In genomic region chr4:41212221-41213203, GRCh38 we compare ENCODE assay signal across 8 cellular contexts. TPM values are rescaled to one million over a fixed set of nuclear protein-coding genes. Genes with fewer than 3 reads are reported as not detected.
DNase-seq lines count a peak whose midpoint lies in the region; TF ChIP-seq lines count a peak whose summit lies in the region.

No MANE protein-coding gene starts in this region.

- H4K20me1 ChIP-seq in MM.1S (ENCODE audit: insufficient read depth, low read length): no peaks in the 10 kb centered on the region

- intact Hi-C loops in cardiac septum (cut with DNase I): loop anchor here (2.0 to 5.0 kb wide), 2 partner anchors 70 to 162 kb away; no protein-coding TSS in a partner anchor
- intact Hi-C loops in left ventricle myocardium inferior (cut with micrococcal nuclease): loop anchor here (2.0 to 10.0 kb wide), 2 partner anchors 236 to 288 kb away; no protein-coding TSS in a partner anchor

- H3K27ac Mint-ChIP-seq in activated CD4-positive, alpha-beta memory T cell treated with anti-CD3 and anti-CD28 coated beads, Interleukin-2, amount 10 ng/mL, durations not matched to agents 7 days and 5 days: no peak overlapping the region
- no peak overlapping the region for H3K27ac Mint-ChIP-seq in progenitor cell of endocrine pancreas

- H3K4me3 ChIP-seq in cardiac muscle cell: peak overlapping the region; percentile 79
- no peak overlapping the region for H3K4me3 ChIP-seq in MM.1S (ENCODE audit: low read length)
- peak overlapping the region; percentile 99 for H3K4me3 ChIP-seq in left ventricle myocardium inferior

- H3K4me2 ChIP-seq in MM.1S (ENCODE audit: low read depth, low read length): no peak overlapping the region

- TF ChIP-seq CTCF in cardiac muscle cell (IDR thresholded peaks at IDR 0.05; ENCODE audit: low read depth, low read length) (peak; percentile 73), MM.1S (IDR thresholded peaks at IDR 0.05; ENCODE audit: low read length) (peak; percentile 30), left ventricle myocardium inferior (IDR thresholded peaks at IDR 0.05; ENCODE audit: borderline replicate concordance) (peak; percentile 78), progenitor cell of endocrine pancreas (IDR thresholded peaks at IDR 0.05; ENCODE audit: unreplicated experiment) (peak; percentile 53)

- POLR2A ChIA-PET in activated CD4-positive, alpha-beta memory T cell treated with anti-CD3 and anti-CD28 coated beads, Interleukin-2, amount 10 ng/mL, durations not matched to agents 7 days and 5 days (lab: Charles Lee): no interaction called here

- H3K36me3 Mint-ChIP-seq in activated CD4-positive, alpha-beta memory T cell treated with anti-CD3 and anti-CD28 coated beads, Interleukin-2, amount 10 ng/mL, durations not matched to agents 7 days and 5 days (ENCODE audit: low read depth): peaks cover 4% of the 10 kb centered on the region
- no peaks in the 10 kb centered on the region for H3K36me3 Mint-ChIP-seq in progenitor cell of endocrine pancreas (ENCODE audit: insufficient read depth)

- no peaks in the 10 kb centered on the region for H3K9me2 ChIP-seq in MM.1S (replicated peaks; ENCODE audit: insufficient read depth, low read length)

- H3K4me1 ChIP-seq in cardiac muscle cell (ENCODE audit: low read depth): peaks cover 4% of the 10 kb centered on the region
- H3K4me1 ChIP-seq in MM.1S (ENCODE audit: low read length): 0 out of 2 replicates have a peak, but pooled peaks cover 5% of the 10 kb centered on the region
- peaks cover 85% of the 10 kb centered on the region for H3K4me1 ChIP-seq in left ventricle myocardium inferior

- DNase-seq in cardiac muscle cell (ENCODE audit: low read depth in 1 of 2, low spot score in 1 of 2) (peak; percentile 23 to 85), cardiac septum (ENCODE audit: low spot score) (no peak), MM.1S (no peak), left ventricle myocardium inferior (no peak), progenitor cell of endocrine pancreas (ENCODE audit: low spot score, unreplicated experiment) (no peak), GM19238 (ENCODE audit: insufficient read length, low spot score) (no peak)
- DNase-seq in activated CD4-positive, alpha-beta memory T cell treated with anti-CD3 and anti-CD28 coated beads, Interleukin-2, amount 10 ng/mL, durations not matched to agents 7 days and 5 days: no peak
- no peak for DNase-seq in central memory CD4-positive, alpha-beta T cell

- H3K27ac ChIP-seq in cardiac muscle cell: no peak overlapping the region
- no peak overlapping the region for H3K27ac ChIP-seq in MM.1S (ENCODE audit: low read length)
- peak overlapping the region; percentile 97 for H3K27ac ChIP-seq in left ventricle myocardium inferior (replicated peaks)

- CTCF ChIA-PET in activated CD4-positive, alpha-beta memory T cell treated with anti-CD3 and anti-CD28 coated beads, Interleukin-2, amount 10 ng/mL, durations not matched to agents 7 days and 5 days (lab: Charles Lee): interaction anchor here (0.6 to 1.3 kb wide), 2 partner anchors 64 to 236 kb away, joined by 4 to 7 read pairs; no protein-coding TSS in a partner anchor

- no peak overlapping the region for H3K9ac ChIP-seq in MM.1S (ENCODE audit: low read length)

- H3K27me3 Mint-ChIP-seq in activated CD4-positive, alpha-beta memory T cell treated with anti-CD3 and anti-CD28 coated beads, Interleukin-2, amount 10 ng/mL, durations not matched to agents 7 days and 5 days: peaks cover 44% of the 10 kb centered on the region
- peaks cover 3% of the 10 kb centered on the region for H3K27me3 Mint-ChIP-seq in progenitor cell of endocrine pancreas

- H3K36me3 ChIP-seq in cardiac muscle cell (no peaks in the 10 kb centered on the region), MM.1S (replicated peaks; ENCODE audit: insufficient read depth, low read length) (no peaks in the 10 kb centered on the region), left ventricle myocardium inferior (no peaks in the 10 kb centered on the region)

- H3K79me2 ChIP-seq in MM.1S (ENCODE audit: low read length): no peaks in the 10 kb centered on the region

- H3K9me3 ChIP-seq in cardiac muscle cell (ENCODE audit: low read depth) (no peaks in the 10 kb centered on the region), MM.1S (replicated peaks; ENCODE audit: insufficient read depth, low read length) (no peaks in the 10 kb centered on the region), left ventricle myocardium inferior (replicated peaks) (no peaks in the 10 kb centered on the region)

- H3K4me3 Mint-ChIP-seq in activated CD4-positive, alpha-beta memory T cell treated with anti-CD3 and anti-CD28 coated beads, Interleukin-2, amount 10 ng/mL, durations not matched to agents 7 days and 5 days: peak overlapping the region; percentile 4
- peak overlapping the region; percentile 85 for H3K4me3 Mint-ChIP-seq in progenitor cell of endocrine pancreas (ENCODE audit: low read depth)

- peaks cover 12% of the 10 kb centered on the region for H3K27me3 ChIP-seq in cardiac muscle cell
- 0 out of 2 replicates have a peak, but pooled peaks cover 5% of the 10 kb centered on the region for H3K27me3 ChIP-seq in MM.1S (replicated peaks; ENCODE audit: insufficient read depth, low read length)
- no peaks in the 10 kb centered on the region for H3K27me3 ChIP-seq in left ventricle myocardium inferior (ENCODE audit: low read depth)

- peaks cover 8% of the 10 kb centered on the region for H3F3A ChIP-seq in MM.1S (ENCODE audit: insufficient read depth, low read length)

- H3K9me3 Mint-ChIP-seq in activated CD4-positive, alpha-beta memory T cell treated with anti-CD3 and anti-CD28 coated beads, Interleukin-2, amount 10 ng/mL, durations not matched to agents 7 days and 5 days: no peaks in the 10 kb centered on the region
- peaks cover 3% of the 10 kb centered on the region for H3K9me3 Mint-ChIP-seq in progenitor cell of endocrine pancreas (ENCODE audit: low read depth)

- H2AFZ ChIP-seq in MM.1S (ENCODE audit: low read length): no peak overlapping the region

- peaks cover 32% of the 10 kb centered on the region for H3K4me1 Mint-ChIP-seq in activated CD4-positive, alpha-beta memory T cell treated with anti-CD3 and anti-CD28 coated beads, Interleukin-2, amount 10 ng/mL, durations not matched to agents 7 days and 5 days
- H3K4me1 Mint-ChIP-seq in progenitor cell of endocrine pancreas (ENCODE audit: low read depth): peaks cover 34% of the 10 kb centered on the region

RNA-seq across cellular contexts. Expression of gene APBB2, which starts 1.8 kb away (rescaled TPM):
- total RNA-seq in cardiac muscle cell (11.4 and 14.9 TPM in 2 replicates), cardiac septum (35.2 TPM), left ventricle myocardium inferior (23.5 TPM), progenitor cell of endocrine pancreas (61.4 and 61.7 TPM in 2 replicates)
- polyA plus RNA-seq in cardiac muscle cell: 4.6 and 9.9 TPM in 2 replicates
- 1 to 10 TPM in 1 of 2 experiments, under 1 TPM in 1; 0.75 to 1.3 TPM for total RNA-seq in activated CD4-positive, alpha-beta memory T cell treated with anti-CD3 and anti-CD28 coated beads, Interleukin-2, amount 10 ng/mL, durations not matched to agents 7 days and 5 days

RNA-seq across cellular contexts. Expression of gene UCHL1, which starts 44.2 kb away (rescaled TPM):
- 36.3 and 71.8 TPM in 2 replicates for total RNA-seq in cardiac muscle cell
- 33.3 and 60.3 TPM in 2 replicates for polyA plus RNA-seq in cardiac muscle cell
- total RNA-seq in cardiac septum: 76.8 TPM
- not detected for total RNA-seq in activated CD4-positive, alpha-beta memory T cell treated with anti-CD3 and anti-CD28 coated beads, Interleukin-2, amount 10 ng/mL, durations not matched to agents 7 days and 5 days
- total RNA-seq in left ventricle myocardium inferior: 35.2 TPM
- 270 and 317 TPM in 2 replicates for total RNA-seq in progenitor cell of endocrine pancreas

Comparison
In these comparisons a context has a peak if more than half of its experiments do, and no peak if none do; other contexts are left out.
1. DNase-seq: peak in cardiac muscle cell (2 of 2); none in cardiac septum (single experiment), MM.1S (single experiment), activated CD4-positive, alpha-beta memory T cell treated with anti-CD3 and anti-CD28 coated beads, Interleukin-2, amount 10 ng/mL, durations not matched to agents 7 days and 5 days (single experiment), left ventricle myocardium inferior (single experiment), progenitor cell of endocrine pancreas (single experiment), GM19238 (single experiment) and central memory CD4-positive, alpha-beta T cell (single experiment).
2. RNA of gene UCHL1, which starts 44.2 kb away (total RNA-seq): 270 to 317 TPM in progenitor cell of endocrine pancreas, 76.8 TPM in cardiac septum (single experiment), 36.3 to 71.8 TPM in cardiac muscle cell and 35.2 TPM in left ventricle myocardium inferior (single experiment); not detected in activated CD4-positive, alpha-beta memory T cell treated with anti-CD3 and anti-CD28 coated beads, Interleukin-2, amount 10 ng/mL, durations not matched to agents 7 days and 5 days; every median in the first group is over 10 times any median in the second.
3. Peak in every context shown above with its lines, with median percentiles within 50 percentile points of each other: CTCF ChIP-seq.